In the genomic region with DNA sequence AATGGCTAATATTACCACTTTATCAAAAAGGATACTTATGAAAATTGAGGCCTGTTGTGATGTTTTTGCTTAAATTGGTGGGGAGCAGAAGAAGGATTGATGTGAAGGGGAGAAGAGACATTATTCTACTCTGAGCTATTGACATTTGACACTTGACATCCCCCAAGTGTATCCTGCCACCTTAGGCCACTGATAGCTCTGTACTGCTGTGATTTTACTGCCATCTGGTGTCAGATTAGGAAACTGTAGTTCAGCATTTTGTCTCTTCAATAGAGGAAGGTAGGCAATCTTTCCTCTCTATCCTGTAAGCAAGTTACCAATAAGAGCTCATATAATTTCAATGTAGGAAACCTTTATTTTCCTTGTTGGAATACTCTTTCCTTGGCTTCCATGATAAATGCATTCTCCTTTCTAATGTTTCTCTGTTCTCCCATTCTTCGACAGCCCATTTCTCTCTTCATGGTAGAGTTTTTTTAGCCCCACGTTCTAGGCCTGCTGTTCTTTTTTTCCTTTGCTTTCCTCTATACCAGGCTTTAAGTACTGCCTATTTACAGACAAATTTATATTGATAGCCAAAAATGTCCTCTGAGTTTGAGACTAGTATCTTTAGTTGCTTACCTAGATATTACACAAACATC, we compare ENCODE assay signal across 8 cellular contexts. TPM values are rescaled to one million over a fixed set of nuclear protein-coding genes. Genes with fewer than 3 reads are reported as not detected.
DNase-seq lines count a peak whose midpoint lies in the region; ATAC-seq and TF ChIP-seq lines count a peak whose summit lies in the region.

No MANE protein-coding gene starts in this region.

- H3K36me3 Mint-ChIP-seq in WTC11, result peaks cover 7% of the 10 kb centered on the region; the same call in 1 of the 2 replicates

- intact Hi-C loops in Right ventricle myocardium superior (cut with DNase I), result no loop called here

- no peak overlapping the region for H3K27ac Mint-ChIP-seq in WTC11

- DNase-seq in EH (ENCODE audit: low read depth) (peak; percentile 61), NCI-H2107 treated with DMSO at 0.1 percent for 48 hours (lab: John Stamatoyannopoulos, UW; ENCODE audit: unreplicated experiment) (peak; percentile 58), WTC11 (ENCODE audit: low spot score) (no peak), Right ventricle myocardium superior (no peak), retina (peak; percentile 28), T-helper 9 cell (no peak)

- no peaks in the 10 kb centered on the region for H3K27me3 Mint-ChIP-seq in WTC11 (ENCODE audit: low read depth)

- peaks cover 45% of the 10 kb centered on the region for H3K4me1 Mint-ChIP-seq in WTC11

- TF ChIP-seq CTCF in WTC11 (IDR thresholded peaks at IDR 0.05), result peak; percentile 60

- no peak overlapping the region for H3K4me3 Mint-ChIP-seq in WTC11

- H3K9me3 Mint-ChIP-seq in WTC11, result no peaks in the 10 kb centered on the region

- peak; percentile 80 for ATAC-seq in GM19328 (IDR thresholded peaks at IDR 0.05; ENCODE audit: unreplicated experiment)
- ATAC-seq in HG03139 (IDR thresholded peaks at IDR 0.05; ENCODE audit: unreplicated experiment), result peak; percentile 88
- ATAC-seq in WTC11, result peak; percentile 90
- peak; percentile 76 for ATAC-seq in Right ventricle myocardium superior (ENCODE audit: poor library complexity)

- POLR2A ChIA-PET in WTC11 (lab: Charles Lee), result interaction anchor here (0.6 kb wide), 1 partner anchor 134 kb away, joined by 6 read pairs; no protein-coding TSS in a partner anchor

- CTCF ChIA-PET in WTC11 (lab: Charles Lee), result interaction anchor here (0.5 to 2.1 kb wide), 42 partner anchors 9 to 966 kb away, joined by 3 to 29 read pairs (median 3); a partner anchor contains a TSS

TF ChIP-seq in WTC11, 78 proteins besides CTCF, POLR2A, EP300 and RAD21:
- TF ChIP-seq, protein P1, sequence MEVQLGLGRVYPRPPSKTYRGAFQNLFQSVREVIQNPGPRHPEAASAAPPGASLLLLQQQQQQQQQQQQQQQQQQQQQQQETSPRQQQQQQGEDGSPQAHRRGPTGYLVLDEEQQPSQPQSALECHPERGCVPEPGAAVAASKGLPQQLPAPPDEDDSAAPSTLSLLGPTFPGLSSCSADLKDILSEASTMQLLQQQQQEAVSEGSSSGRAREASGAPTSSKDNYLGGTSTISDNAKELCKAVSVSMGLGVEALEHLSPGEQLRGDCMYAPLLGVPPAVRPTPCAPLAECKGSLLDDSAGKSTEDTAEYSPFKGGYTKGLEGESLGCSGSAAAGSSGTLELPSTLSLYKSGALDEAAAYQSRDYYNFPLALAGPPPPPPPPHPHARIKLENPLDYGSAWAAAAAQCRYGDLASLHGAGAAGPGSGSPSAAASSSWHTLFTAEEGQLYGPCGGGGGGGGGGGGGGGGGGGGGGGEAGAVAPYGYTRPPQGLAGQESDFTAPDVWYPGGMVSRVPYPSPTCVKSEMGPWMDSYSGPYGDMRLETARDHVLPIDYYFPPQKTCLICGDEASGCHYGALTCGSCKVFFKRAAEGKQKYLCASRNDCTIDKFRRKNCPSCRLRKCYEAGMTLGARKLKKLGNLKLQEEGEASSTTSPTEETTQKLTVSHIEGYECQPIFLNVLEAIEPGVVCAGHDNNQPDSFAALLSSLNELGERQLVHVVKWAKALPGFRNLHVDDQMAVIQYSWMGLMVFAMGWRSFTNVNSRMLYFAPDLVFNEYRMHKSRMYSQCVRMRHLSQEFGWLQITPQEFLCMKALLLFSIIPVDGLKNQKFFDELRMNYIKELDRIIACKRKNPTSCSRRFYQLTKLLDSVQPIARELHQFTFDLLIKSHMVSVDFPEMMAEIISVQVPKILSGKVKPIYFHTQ (CRISPR knock-in tag; IDR thresholded peaks at IDR 0.05), result no peak
- no peak for TF ChIP-seq TCF7 (CRISPR knock-in tag; IDR thresholded peaks at IDR 0.05; ENCODE audit: low read depth)
- no peak for TF ChIP-seq ESRRA (CRISPR knock-in tag; IDR thresholded peaks at IDR 0.05; ENCODE audit: borderline replicate concordance)
- no peak for TF ChIP-seq CREM (CRISPR knock-in tag; IDR thresholded peaks at IDR 0.05)
- TF ChIP-seq, protein P2, sequence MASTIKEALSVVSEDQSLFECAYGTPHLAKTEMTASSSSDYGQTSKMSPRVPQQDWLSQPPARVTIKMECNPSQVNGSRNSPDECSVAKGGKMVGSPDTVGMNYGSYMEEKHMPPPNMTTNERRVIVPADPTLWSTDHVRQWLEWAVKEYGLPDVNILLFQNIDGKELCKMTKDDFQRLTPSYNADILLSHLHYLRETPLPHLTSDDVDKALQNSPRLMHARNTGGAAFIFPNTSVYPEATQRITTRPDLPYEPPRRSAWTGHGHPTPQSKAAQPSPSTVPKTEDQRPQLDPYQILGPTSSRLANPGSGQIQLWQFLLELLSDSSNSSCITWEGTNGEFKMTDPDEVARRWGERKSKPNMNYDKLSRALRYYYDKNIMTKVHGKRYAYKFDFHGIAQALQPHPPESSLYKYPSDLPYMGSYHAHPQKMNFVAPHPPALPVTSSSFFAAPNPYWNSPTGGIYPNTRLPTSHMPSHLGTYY (CRISPR knock-in tag; IDR thresholded peaks at IDR 0.05), result no peak
- TF ChIP-seq NR3C1 (CRISPR knock-in tag; conservative IDR thresholded peaks at IDR 0.05; ENCODE audit: low read depth), result no peak

RNA-seq across cellular contexts. Expression of a gene that starts 46.3 kb away (rescaled TPM):
- total RNA-seq in WTC11 (2021) (61.1 to 64.6 TPM (median 61.7 TPM) in 3 replicates), Right ventricle myocardium superior (23.3 TPM)

RNA-seq across cellular contexts. Expression of a gene that starts 46.4 kb away (rescaled TPM):
- total RNA-seq in WTC11 (2021) (58.3 to 66.5 TPM (median 64.3 TPM) in 3 replicates), Right ventricle myocardium superior (59.0 TPM)

Comparison
In these comparisons a context has a peak if more than half of its experiments do, and no peak if none do; other contexts are left out.
1. DNase-seq: peak in EH (single experiment), NCI-H2107 treated with DMSO at 0.1 percent for 48 hours (single experiment) and retina (single experiment); none in WTC11 (single experiment), Right ventricle myocardium superior (single experiment) and T-helper 9 cell (single experiment).
2. Peak in every context shown above with its lines, with median percentiles within 50 percentile points of each other: ATAC-seq.